In the genomic region with DNA sequence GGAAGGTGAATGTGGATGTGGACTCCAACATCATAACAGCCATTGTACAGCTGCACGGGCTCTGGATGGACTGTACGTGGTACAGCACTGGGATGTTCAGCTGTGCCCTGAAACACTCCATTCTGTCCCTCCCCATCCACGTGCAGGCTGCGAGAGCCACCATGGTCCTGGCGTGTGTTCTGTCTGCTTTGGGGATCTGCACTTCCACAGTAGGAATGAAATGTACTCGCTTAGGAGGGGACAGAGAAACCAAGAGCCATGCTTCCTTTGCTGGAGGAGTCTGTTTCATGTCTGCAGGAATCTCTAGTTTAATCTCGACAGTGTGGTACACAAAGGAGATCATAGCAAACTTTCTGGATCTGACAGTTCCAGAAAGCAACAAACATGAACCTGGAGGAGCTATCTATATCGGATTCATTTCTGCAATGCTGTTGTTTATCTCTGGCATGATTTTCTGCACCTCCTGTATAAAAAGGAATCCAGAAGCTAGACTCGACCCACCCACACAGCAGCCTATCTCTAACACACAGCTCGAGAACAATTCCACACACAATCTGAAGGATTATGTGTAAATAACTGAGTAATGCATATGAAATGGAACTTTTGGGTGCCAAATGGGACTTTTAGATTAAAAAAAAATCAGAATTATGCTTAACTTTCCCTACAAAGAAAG, we compare ENCODE assay signal across 1 cellular context.
TF ChIP-seq lines count a peak whose summit lies in the region.

No MANE protein-coding gene starts in this region.

TF ChIP-seq in H1, 55 proteins besides CTCF, POLR2A, EP300 and RAD21:
- no peak for TF ChIP-seq KDM4A (IDR thresholded peaks at IDR 0.05; ENCODE audit: low read depth, low read length, severe bottlenecking)
- TF ChIP-seq CHD2 (IDR thresholded peaks at IDR 0.05; ENCODE audit: low read length): no peak
- TF ChIP-seq ZNF274 (IDR thresholded peaks at IDR 0.05; ENCODE audit: borderline replicate concordance, extremely low read depth, low read length): no peak
- no peak for TF ChIP-seq RXRA (IDR thresholded peaks at IDR 0.05; ENCODE audit: insufficient read depth, low read depth, low read length)
- TF ChIP-seq NRF1 (IDR thresholded peaks at IDR 0.05; ENCODE audit: low read depth, low read length): no peak
- no peak for TF ChIP-seq RFX5 (IDR thresholded peaks at IDR 0.05; ENCODE audit: borderline replicate concordance, low read depth, low read length)
- no peak for TF ChIP-seq SIN3A (conservative IDR thresholded peaks at IDR 0.05 in 1 of 2, IDR thresholded peaks at IDR 0.05 in 1 of 2; ENCODE audit: low read depth in 1 of 2, low read length in 2 of 2)
- TF ChIP-seq CBX8 (IDR thresholded peaks at IDR 0.05; ENCODE audit: borderline replicate concordance, low read depth, low read length): no peak
- no peak for TF ChIP-seq SIRT6 (IDR thresholded peaks at IDR 0.05; ENCODE audit: low read length)
